Comparison of ENCODE assay signal across 11 cellular contexts in genomic region chr16:3113765-3114479, GRCh38. TPM values are rescaled to one million over a fixed set of nuclear protein-coding genes. Genes with fewer than 3 reads are reported as not detected.
A peak's percentile ranks its signal among the peaks of the same experiment; 100 is the strongest.
DNase-seq lines count a peak whose midpoint lies in the region; ATAC-seq, FAIRE-seq and TF ChIP-seq lines count a peak whose summit lies in the region.
"Had no signal": no experiment of that assay in that cellular context is flagged by ENCODE, and none has a peak within 500 bp of the region (broad histone marks: within the 10 kb centered on the region; RNA-seq: fewer than 3 reads in every experiment).

No MANE protein-coding gene starts in this region.

- H3K27ac ChIP-seq in heart right ventricle (peak overlapping the region in 3 of 10 donors; percentile 76 to 93 (median 82)), vagina (no peak overlapping the region)

- intact Hi-C loops in heart right ventricle (cut with DNase I) (loop anchor here in 2 of 10 donors (5.0 to 10.0 kb wide), 2 partner anchors 57 to 59 kb away; no protein-coding TSS in a partner anchor), Right ventricle myocardium inferior (cut with DNase I) (no loop called here), vagina (cut with DNase I) (loop anchor here (5.0 kb wide), 1 partner anchor 57 kb away; no protein-coding TSS in a partner anchor)

- TF ChIP-seq CTCF in heart right ventricle (IDR thresholded peaks at IDR 0.05): no peak
- no peak for TF ChIP-seq CTCF in bronchial epithelial cell (IDR thresholded peaks at IDR 0.05; ENCODE audit: insufficient read depth, low read length, severe bottlenecking)
- no peak for TF ChIP-seq CTCF in vagina (IDR thresholded peaks at IDR 0.05)

- FAIRE-seq in bronchial epithelial cell (lab: Jason Lieb, UNC): no peak
- FAIRE-seq: colon had no signal

- H3K4me3 ChIP-seq in heart right ventricle (peak overlapping the region in 9 of 10 donors; percentile 64 to 97 (median 85)), bronchial epithelial cell (ENCODE audit: low read depth, low read length) (peak overlapping the region; percentile 95), vagina (peak overlapping the region; percentile 72 to 88)

- WGBS in heart right ventricle, 2 donors: 56 to 58% methylated on average over 17 of the region's 17 CpGs

- no peaks in the 10 kb centered on the region for H3K27me3 ChIP-seq in heart right ventricle
- H3K27me3 ChIP-seq in bronchial epithelial cell (ENCODE audit: control insufficient read depth, insufficient read depth, low read length): no peaks in the 10 kb centered on the region
- no peaks in the 10 kb centered on the region for H3K27me3 ChIP-seq in vagina

- ATAC-seq in heart right ventricle: no peak
- ATAC-seq in Right ventricle myocardium inferior: no peak
- ATAC-seq in GM19023 (IDR thresholded peaks at IDR 0.05; ENCODE audit: unreplicated experiment): no peak

- no peak for DNase-seq in heart right ventricle
- no peak for DNase-seq in Right ventricle myocardium inferior (ENCODE audit: missing footprints)
- no peak for DNase-seq in bronchial epithelial cell (ENCODE audit: low read depth)
- DNase-seq in lung microvascular endothelial cell (ENCODE audit: low read depth in 2 of 2): peak; percentile 56 to 77
- no peak for DNase-seq in vagina (ENCODE audit: extremely low spot score in 2 of 2)
- DNase-seq in HuH-7.5 (ENCODE audit: low spot score): no peak
- DNase-seq in NCI-H526 treated with DMSO at 0.1 percent for 48 hours (lab: John Stamatoyannopoulos, UW): no peak
- DNase-seq: NCI-H2029 treated with DMSO at 0.1 percent for 48 hours had no signal

- H3K36me3 ChIP-seq in heart right ventricle (peaks cover 0 to 47% (median 7%) of the 10 kb centered on the region in 9 donors), bronchial epithelial cell (ENCODE audit: control insufficient read depth, insufficient read depth, low read length) (peaks cover 12% of the 10 kb centered on the region), vagina (peaks cover 0 to 10% of the 10 kb centered on the region in 2 donors)

- H3K4me1 ChIP-seq in heart right ventricle (peaks cover 11 to 39% (median 29%) of the 10 kb centered on the region in 9 donors), vagina (peaks cover 31% of the 10 kb centered on the region)

- TF ChIP-seq POLR2A in vagina (IDR thresholded peaks at IDR 0.05): no peak

- H3K9me3 ChIP-seq in heart right ventricle (no peaks in the 10 kb centered on the region), vagina (no peaks in the 10 kb centered on the region)

RNA-seq across cellular contexts. Expression of gene ZNF205, which starts 1.5 kb away (rescaled TPM):
- total RNA-seq in heart right ventricle (1 to 10 TPM; 5.8 to 9.0 (median 7.6) TPM), Right ventricle myocardium inferior (7.4 TPM), bronchial epithelial cell (17.5 and 22.4 TPM in 2 replicates), lung microvascular endothelial cell (12.3 and 12.6 TPM in 2 replicates), vagina (14.2 TPM)
- 10 to 100 TPM; 13.8 to 26.9 TPM for polyA plus RNA-seq in heart right ventricle

RNA-seq across cellular contexts. Expression of gene ZSCAN10, which starts 14.8 kb away (rescaled TPM):
- total RNA-seq in heart right ventricle (not detected), Right ventricle myocardium inferior (not detected), bronchial epithelial cell (not detected in 2 replicates), lung microvascular endothelial cell (under 0.01 TPM in 1 of 2 replicates, not detected in the other), vagina (not detected)
- polyA plus RNA-seq in heart right ventricle: under 1 TPM; 0.01 to 0.07 TPM
- total RNA-seq: ureter had no signal

RNA-seq across cellular contexts. Expression of gene ZNF213, which starts 20.9 kb away (rescaled TPM):
- total RNA-seq in heart right ventricle (1 to 10 TPM; 5.9 to 9.2 (median 7.7) TPM), Right ventricle myocardium inferior (6.2 TPM), bronchial epithelial cell (7.6 and 10.6 TPM in 2 replicates), lung microvascular endothelial cell (2.8 and 3.2 TPM in 2 replicates), vagina (7.6 TPM)
- 10 to 100 TPM in 1 of 2 donors, 1 to 10 TPM in 1; 6.9 to 10.1 TPM for polyA plus RNA-seq in heart right ventricle

RNA-seq across cellular contexts. Expression of gene IL32, which starts 48.5 kb away (rescaled TPM):
- 100 to 1,000 TPM in 1 of 10 donors, 10 to 100 TPM in 9; 23.4 to 204 (median 45.4) TPM for total RNA-seq in heart right ventricle
- 100 to 1,000 TPM in 1 of 2 donors, 10 to 100 TPM in 1; 80.6 to 116 TPM for polyA plus RNA-seq in heart right ventricle
- 57.8 TPM for total RNA-seq in Right ventricle myocardium inferior
- total RNA-seq in bronchial epithelial cell: 0.53 and 2.8 TPM in 2 replicates
- total RNA-seq in lung microvascular endothelial cell: 26.2 and 36.6 TPM in 2 replicates
- total RNA-seq in vagina: 13.0 TPM

Comparison
In these comparisons a context has a peak if more than half of its experiments do, and no peak if none do; other contexts are left out.
1. DNase-seq: peak in lung microvascular endothelial cell (2 of 2); none in heart right ventricle (0 of 2), Right ventricle myocardium inferior (single experiment), bronchial epithelial cell (single experiment), vagina (0 of 2), HuH-7.5 (single experiment) and NCI-H526 treated with DMSO at 0.1 percent for 48 hours (single experiment).
2. Peak in every context shown above with its lines, with median percentiles within 50 percentile points of each other: H3K4me3 ChIP-seq.